In genomic region chr4:56657818-56658217, GRCh38 we compare ENCODE assay signal across 31 cellular contexts. TPM values are rescaled to one million over a fixed set of nuclear protein-coding genes. Genes with fewer than 3 reads are reported as not detected.
DNase-seq lines count a peak whose midpoint lies in the region; ATAC-seq, FAIRE-seq and TF ChIP-seq lines count a peak whose summit lies in the region.
"Had no signal": no experiment of that assay in that cellular context is flagged by ENCODE, and none has a peak within 500 bp of the region (broad histone marks: within the 10 kb centered on the region; RNA-seq: fewer than 3 reads in every experiment).

No MANE protein-coding gene starts in this region.

- BruUV-seq in A673 (replicated peaks; lab: Mats Ljungman, UMichigan), result no TSS peak

- CTCF ChIA-PET in A673 (lab: Charles Lee), result no interaction called here

- H3K27me3 ChIP-seq in dorsolateral prefrontal cortex (peaks cover 0 to 40% (median 0%) of the 10 kb centered on the region in 45 donors), vagina (no peaks in the 10 kb centered on the region), A673 (replicated peaks; ENCODE audit: insufficient read depth, low read depth, low read length, poor library complexity) (peaks cover 50% of the 10 kb centered on the region)

- H3K27me3 Mint-ChIP-seq in activated T-cell treated with anti-CD3 and anti-CD28 coated beads, Interleukin-2, amount 50 U/mL, for 4 hours (ENCODE audit: low read depth), result peaks cover 34% of the 10 kb centered on the region
- H3K27me3 Mint-ChIP-seq in activated T-cell treated with anti-CD3 and anti-CD28 coated beads, Interleukin-2, amount 50 U/mL, for 24 hours, result peaks cover 24% of the 10 kb centered on the region
- peaks cover 66% of the 10 kb centered on the region for H3K27me3 Mint-ChIP-seq in nephron progenitor cell (ENCODE audit: low read depth, poor library complexity)

- no peaks in the 10 kb centered on the region for H3K9me3 Mint-ChIP-seq in activated T-cell treated with anti-CD3 and anti-CD28 coated beads, Interleukin-2, amount 50 U/mL, for 4 hours
- no peaks in the 10 kb centered on the region for H3K9me3 Mint-ChIP-seq in activated T-cell treated with anti-CD3 and anti-CD28 coated beads, Interleukin-2, amount 50 U/mL, for 24 hours
- no peaks in the 10 kb centered on the region for H3K9me3 Mint-ChIP-seq in nephron progenitor cell
- H3K9me3 Mint-ChIP-seq: activated CD4-positive, alpha-beta T cell treated with anti-CD3 and anti-CD28 coated beads, Interleukin-2, amount 10 ng/mL, durations not matched to agents 7 days and 5 days; dendritic cell treated with granulocyte-macrophage colony-stimulating factor and Interleukin-4, amounts not matched to agents 40 ng/mL and 50 ng/mL, for 4 days had no signal

- peak overlapping the region; percentile 82 for H3K4me3 Mint-ChIP-seq in activated T-cell treated with anti-CD3 and anti-CD28 coated beads, Interleukin-2, amount 50 U/mL, for 4 hours
- H3K4me3 Mint-ChIP-seq in activated T-cell treated with anti-CD3 and anti-CD28 coated beads, Interleukin-2, amount 50 U/mL, for 24 hours, result no peak overlapping the region
- peak overlapping the region; percentile 78 for H3K4me3 Mint-ChIP-seq in nephron progenitor cell
- H3K4me3 Mint-ChIP-seq: dendritic cell treated with granulocyte-macrophage colony-stimulating factor and Interleukin-4, amounts not matched to agents 40 ng/mL and 50 ng/mL, for 4 days had no signal

- H3K36me3 ChIP-seq in vagina (no peaks in the 10 kb centered on the region), A673 (ENCODE audit: insufficient read depth, low read length, poor library complexity, severe bottlenecking) (no peaks in the 10 kb centered on the region)
- H3K36me3 ChIP-seq: adrenal gland, SJCRH30 had no signal

- H3K4me3 ChIP-seq in dorsolateral prefrontal cortex, result no peak overlapping the region
- H3K4me3 ChIP-seq in vagina, result no peak overlapping the region
- no peak overlapping the region for H3K4me3 ChIP-seq in A673 (ENCODE audit: low read depth, low read length, poor library complexity, severe bottlenecking)
- H3K4me3 ChIP-seq: adrenal gland, psoas muscle, SJCRH30 had no signal

- H3K36me3 Mint-ChIP-seq in activated T-cell treated with anti-CD3 and anti-CD28 coated beads, Interleukin-2, amount 50 U/mL, for 4 hours (ENCODE audit: insufficient read depth), result peaks cover 5% of the 10 kb centered on the region
- peaks cover 26% of the 10 kb centered on the region for H3K36me3 Mint-ChIP-seq in activated T-cell treated with anti-CD3 and anti-CD28 coated beads, Interleukin-2, amount 50 U/mL, for 24 hours (ENCODE audit: low read depth)
- H3K36me3 Mint-ChIP-seq in nephron progenitor cell (ENCODE audit: low read depth), result no peaks in the 10 kb centered on the region

- H3K27ac Mint-ChIP-seq in activated T-cell treated with anti-CD3 and anti-CD28 coated beads, Interleukin-2, amount 50 U/mL, for 24 hours, result no peak overlapping the region
- no peak overlapping the region for H3K27ac Mint-ChIP-seq in nephron progenitor cell
- H3K27ac Mint-ChIP-seq: activated CD4-positive, alpha-beta T cell treated with anti-CD3 and anti-CD28 coated beads, Interleukin-2, amount 10 ng/mL, durations not matched to agents 7 days and 5 days; dendritic cell treated with granulocyte-macrophage colony-stimulating factor and Interleukin-4, amounts not matched to agents 40 ng/mL and 50 ng/mL, for 4 days had no signal

- POLR2A ChIA-PET in A673 (lab: Charles Lee; ENCODE audit: low non-redundant PET), result no interaction called here

- TF ChIP-seq CTCF in dorsolateral prefrontal cortex (IDR thresholded peaks at IDR 0.05 in 54 of 56, conservative IDR thresholded peaks at IDR 0.05 in 2 of 56; ENCODE audit: low read depth in 1 of 56, partially characterized antibody in 56 of 56) (no peak), nephron progenitor cell (IDR thresholded peaks at IDR 0.05) (no peak), vagina (IDR thresholded peaks at IDR 0.05) (no peak), A673 (conservative IDR thresholded peaks at IDR 0.05; ENCODE audit: low read depth, low read length) (no peak), D721Med (IDR thresholded peaks at IDR 0.05; ENCODE audit: insufficient read depth, missing control alignments) (no peak)

- intact Hi-C loops in dorsolateral prefrontal cortex (cut with DNase I), result loop anchor here in 1 of 2 donors (2.0 kb wide), 2 partner anchors 17 to 129 kb away; no protein-coding TSS in a partner anchor
- intact Hi-C loops in vagina (cut with DNase I), result no loop called here
- intact Hi-C loops in A673 (cut with micrococcal nuclease; ENCODE audit: unreplicated experiment), result no loop called here

- H3K9me3 ChIP-seq in vagina, result no peaks in the 10 kb centered on the region
- H3K9me3 ChIP-seq in A673 (ENCODE audit: low read depth, low read length, poor library complexity, severe bottlenecking), result no peaks in the 10 kb centered on the region
- H3K9me3 ChIP-seq: adrenal gland, psoas muscle, SJCRH30 had no signal

- no peak for DNase-seq in activated T-cell treated with anti-CD3 and anti-CD28 coated beads, Interleukin-2, amount 50 U/mL, for 4 hours
- no peak for DNase-seq in activated T-cell treated with anti-CD3 and anti-CD28 coated beads, Interleukin-2, amount 50 U/mL, for 24 hours
- DNase-seq in dorsolateral prefrontal cortex (peak in 7 of 10 donors; percentile 36 to 79 (median 64)), nephron progenitor cell (no peak), vagina (ENCODE audit: extremely low spot score in 2 of 2) (no peak), A673 (ENCODE audit: low spot score) (no peak), D721Med (ENCODE audit: insufficient read length, low spot score) (no peak)
- DNase-seq: activated CD4-positive, alpha-beta T cell treated with anti-CD3 and anti-CD28 coated beads, Interleukin-2, amount 10 ng/mL, durations not matched to agents 7 days and 5 days; activated naive CD4-positive, alpha-beta T cell; adrenal gland; DMS 273 treated with DMSO at 0.1 percent for 48 hours; H7; left cardiac atrium; mesendoderm; MM.1S; NCI-H1436 treated with DMSO at 0.1 percent for 48 hours; NCI-H524; psoas muscle; SJCRH30; small intestine; stimulated activated CD4-positive, alpha-beta T cell treated with anti-CD3 and anti-CD28 coated beads, Interleukin-2, amount 100 ng/mL, for 48 hours; stimulated activated naive CD4-positive, alpha-beta T cell treated with Interleukin-2 at 50 U/mL for 16 hours; trophoblast cell had no signal

- H3K4me1 Mint-ChIP-seq in activated T-cell treated with anti-CD3 and anti-CD28 coated beads, Interleukin-2, amount 50 U/mL, for 4 hours (ENCODE audit: low read depth), result peaks cover 44% of the 10 kb centered on the region
- peaks cover 43% of the 10 kb centered on the region for H3K4me1 Mint-ChIP-seq in activated T-cell treated with anti-CD3 and anti-CD28 coated beads, Interleukin-2, amount 50 U/mL, for 24 hours (ENCODE audit: low read depth)
- peaks cover 36% of the 10 kb centered on the region for H3K4me1 Mint-ChIP-seq in nephron progenitor cell

- FAIRE-seq in D721Med (lab: Jason Lieb, UNC), result no peak
- FAIRE-seq: A204.1, endothelial cell of umbilical vein, GM18507, small intestine had no signal

- peak overlapping the region in 37 of 59 donors; percentile 2 to 95 (median 57) for H3K27ac ChIP-seq in dorsolateral prefrontal cortex
- peak overlapping the region; percentile 34 for H3K27ac ChIP-seq in vagina
- no peak overlapping the region for H3K27ac ChIP-seq in A673 (ENCODE audit: low read depth, low read length, poor library complexity, severe bottlenecking)
- H3K27ac ChIP-seq: C4-2B, psoas muscle, SJCRH30, VCaP had no signal

- TF ChIP-seq POLR2A in vagina (IDR thresholded peaks at IDR 0.05), result no peak

- H3K4me1 ChIP-seq in vagina, result peaks cover 46% of the 10 kb centered on the region
- no peaks in the 10 kb centered on the region for H3K4me1 ChIP-seq in A673 (ENCODE audit: insufficient read depth, low read length, poor library complexity, severe bottlenecking)
- H3K4me1 ChIP-seq: SJCRH30 had no signal

- no peak for ATAC-seq in activated T-cell treated with anti-CD3 and anti-CD28 coated beads, Interleukin-2, amount 50 U/mL, for 4 hours
- no peak for ATAC-seq in HG02759 (IDR thresholded peaks at IDR 0.05; ENCODE audit: unreplicated experiment)
- ATAC-seq: left cardiac atrium, Panc1, psoas muscle had no signal

RNA-seq across cellular contexts. Expression of gene HOPX, which starts 23.3 kb away (rescaled TPM):
- 100 to 1,000 TPM in 1 of 3 donors, 10 to 100 TPM in 2; 27.3 to 121 (median 95.5) TPM for total RNA-seq in activated T-cell treated with anti-CD3 and anti-CD28 coated beads, Interleukin-2, amount 50 U/mL, for 4 hours
- total RNA-seq in dorsolateral prefrontal cortex (100 to 1,000 TPM in 93 of 120 experiments, 10 to 100 TPM in 27; 30.4 to 251 (median 125) TPM), vagina (112 TPM), A673 (2021) (not detected in 2 replicates)
- total RNA-seq: H7, SJCRH30 had no signal

Comparison
In these comparisons a context has a peak if more than half of its experiments do, and no peak if none do; other contexts are left out.
1. DNase-seq: peak in dorsolateral prefrontal cortex (7 of 10); none in activated T-cell treated with anti-CD3 and anti-CD28 coated beads, Interleukin-2, amount 50 U/mL, for 4 hours (single experiment), activated T-cell treated with anti-CD3 and anti-CD28 coated beads, Interleukin-2, amount 50 U/mL, for 24 hours (single experiment), nephron progenitor cell (single experiment), vagina (0 of 2), A673 (single experiment) and D721Med (single experiment).
2. RNA of gene HOPX, which starts 23.3 kb away (total RNA-seq): 30.4 to 251 TPM in dorsolateral prefrontal cortex, 112 TPM in vagina (single experiment) and 27.3 to 121 TPM in activated T-cell treated with anti-CD3 and anti-CD28 coated beads, Interleukin-2, amount 50 U/mL, for 4 hours; not detected in A673; every median in the first group is over 10 times any median in the second.